14 cellular contexts compared by ENCODE assay signal in the genomic region with DNA sequence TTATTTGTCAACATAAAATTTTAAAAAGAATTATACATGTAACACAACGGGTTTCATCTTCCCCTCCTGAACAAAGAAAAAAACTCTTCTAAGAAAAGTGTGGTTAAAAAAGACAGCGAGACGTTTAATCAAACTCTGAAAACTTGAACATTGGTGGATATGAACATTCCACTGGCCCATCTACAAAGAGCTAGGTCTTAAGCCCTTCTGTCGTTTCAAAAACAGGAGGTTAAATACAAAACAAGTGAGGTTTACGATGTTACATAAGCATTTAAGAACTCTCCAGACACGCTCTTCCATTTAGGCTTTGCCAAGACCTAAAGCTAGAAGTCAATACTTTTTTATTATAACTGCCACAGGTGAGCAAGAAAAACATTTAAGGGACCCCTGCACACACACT. TPM values are rescaled to one million over a fixed set of nuclear protein-coding genes. Genes with fewer than 3 reads are reported as not detected.
A peak's percentile ranks its signal among the peaks of the same experiment; 100 is the strongest.
DNase-seq lines count a peak whose midpoint lies in the region; ATAC-seq, FAIRE-seq and TF ChIP-seq lines count a peak whose summit lies in the region.
"Had no signal": no experiment of that assay in that cellular context is flagged by ENCODE, and none has a peak within 500 bp of the region (broad histone marks: within the 10 kb centered on the region; RNA-seq: fewer than 3 reads in every experiment).

No MANE protein-coding gene starts in this region.

- no peaks in the 10 kb centered on the region for H3K36me3 ChIP-seq in CD8-positive, alpha-beta T cell (ENCODE audit: insufficient read depth, low read length)
- H3K36me3 ChIP-seq in naive thymus-derived CD4-positive, alpha-beta T cell (ENCODE audit: control insufficient read depth in 2 of 3, insufficient read depth in 3 of 3, low read length in 3 of 3) = no peaks in the 10 kb centered on the region
- H3K36me3 ChIP-seq: BLaER1 treated with 17β-estradiol and CSF1 and Interleukin-3, amounts not matched to agents 10 nM and 100 nM had no signal

- H3K9me3 Mint-ChIP-seq in activated CD8-positive, alpha-beta T cell treated with anti-CD3 and anti-CD28 coated beads for 36 hours = no peaks in the 10 kb centered on the region
- no peaks in the 10 kb centered on the region for H3K9me3 Mint-ChIP-seq in activated CD8-positive, alpha-beta T cell treated with anti-CD3 and anti-CD28 coated beads, Interleukin-2, amount 10 ng/mL, durations not matched to agents 7 days and 5 days (ENCODE audit: insufficient read depth)
- no peaks in the 10 kb centered on the region for H3K9me3 Mint-ChIP-seq in CD8-positive, alpha-beta T cell
- H3K9me3 Mint-ChIP-seq in naive thymus-derived CD4-positive, alpha-beta T cell = no peaks in the 10 kb centered on the region
- H3K9me3 Mint-ChIP-seq: CD4-positive, CD25-positive, alpha-beta regulatory T cell had no signal

- H3K9me3 ChIP-seq in CD8-positive, alpha-beta T cell (ENCODE audit: low read length) = no peaks in the 10 kb centered on the region
- H3K9me3 ChIP-seq in naive thymus-derived CD4-positive, alpha-beta T cell (ENCODE audit: control insufficient read depth in 2 of 3, low read length in 3 of 3) = no peaks in the 10 kb centered on the region

- no peak overlapping the region for H3K4me3 ChIP-seq in CD8-positive, alpha-beta T cell (ENCODE audit: low read depth, low read length)
- H3K4me3 ChIP-seq in naive thymus-derived CD4-positive, alpha-beta T cell (ENCODE audit: low read length) = no peak overlapping the region
- H3K4me3 ChIP-seq: BLaER1 treated with 17β-estradiol and CSF1 and Interleukin-3, amounts not matched to agents 10 nM and 100 nM had no signal

- POLR2A ChIA-PET in activated CD8-positive, alpha-beta T cell treated with anti-CD3 and anti-CD28 coated beads for 36 hours (lab: Charles Lee) = interaction anchor here (0.9 to 1.2 kb wide), 3 partner anchors 12 to 57 kb away, joined by 3 read pairs; no protein-coding TSS in a partner anchor
- POLR2A ChIA-PET in activated CD8-positive, alpha-beta T cell treated with anti-CD3 and anti-CD28 coated beads, Interleukin-2, amount 10 ng/mL, durations not matched to agents 7 days and 5 days (lab: Charles Lee) = interaction anchor here (1.2 kb wide), 1 partner anchor 14 kb away, joined by 3 read pairs; no protein-coding TSS in a partner anchor
- POLR2A ChIA-PET in CD8-positive, alpha-beta T cell (lab: Charles Lee) = interaction anchor here (1.7 kb wide), 1 partner anchor 9 kb away, joined by 4 read pairs; no protein-coding TSS in a partner anchor
- POLR2A ChIA-PET in naive thymus-derived CD4-positive, alpha-beta T cell (lab: Charles Lee) = interaction anchor here (0.7 to 7.3 kb wide), 4 partner anchors 9 to 62 kb away, joined by 3 to 47 read pairs (median 4); no protein-coding TSS in a partner anchor

- DNase-seq in activated CD8-positive, alpha-beta T cell treated with anti-CD3 and anti-CD28 coated beads for 36 hours = no peak
- DNase-seq in activated CD8-positive, alpha-beta T cell treated with anti-CD3 and anti-CD28 coated beads, Interleukin-2, amount 10 ng/mL, durations not matched to agents 7 days and 5 days = no peak
- no peak for DNase-seq in CD8-positive, alpha-beta T cell
- DNase-seq in H54 (ENCODE audit: insufficient read length, low spot score) (no peak), sciatic nerve (ENCODE audit: low spot score) (no peak)
- DNase-seq in naive thymus-derived CD4-positive, alpha-beta T cell = peak in 5 of 9 donors; percentile 28 to 54 (median 39)
- DNase-seq in stimulated activated CD4-positive, alpha-beta T cell treated with anti-CD3 and anti-CD28 coated beads, Interleukin-2, amount 100 ng/mL, for 24 hours = no peak
- DNase-seq: ACHN; CD4-positive, CD25-positive, alpha-beta regulatory T cell; DMS153; GF-D8 had no signal

- no peak for TF ChIP-seq CTCF in activated CD8-positive, alpha-beta T cell treated with anti-CD3 and anti-CD28 coated beads for 36 hours (IDR thresholded peaks at IDR 0.05)
- TF ChIP-seq CTCF in CD8-positive, alpha-beta T cell (IDR thresholded peaks at IDR 0.05) = no peak

- no peak overlapping the region for H3K4me3 Mint-ChIP-seq in activated CD8-positive, alpha-beta T cell treated with anti-CD3 and anti-CD28 coated beads for 36 hours
- no peak overlapping the region for H3K4me3 Mint-ChIP-seq in activated CD8-positive, alpha-beta T cell treated with anti-CD3 and anti-CD28 coated beads, Interleukin-2, amount 10 ng/mL, durations not matched to agents 7 days and 5 days
- H3K4me3 Mint-ChIP-seq in CD8-positive, alpha-beta T cell = peak overlapping the region; percentile 5
- H3K4me3 Mint-ChIP-seq in naive thymus-derived CD4-positive, alpha-beta T cell = peak overlapping the region in 9 of 10 donors; percentile 3 to 65 (median 33)
- H3K4me3 Mint-ChIP-seq: CD4-positive, CD25-positive, alpha-beta regulatory T cell had no signal

- TF ChIP-seq POLR2A in H54 (IDR thresholded peaks at IDR 0.05; ENCODE audit: low read depth, low read length) = no peak

- ATAC-seq in activated CD8-positive, alpha-beta T cell treated with anti-CD3 and anti-CD28 coated beads for 36 hours = no peak
- ATAC-seq in activated CD8-positive, alpha-beta T cell treated with anti-CD3 and anti-CD28 coated beads, Interleukin-2, amount 10 ng/mL, durations not matched to agents 7 days and 5 days = no peak
- peak; percentile 57 for ATAC-seq in CD8-positive, alpha-beta T cell
- no peak for ATAC-seq in naive thymus-derived CD4-positive, alpha-beta T cell
- ATAC-seq in sciatic nerve (no peak), GM21360 (IDR thresholded peaks at IDR 0.05; ENCODE audit: unreplicated experiment) (no peak)
- ATAC-seq: HCT116 had no signal

- FAIRE-seq in H54 (lab: Jason Lieb, UNC) = peak; percentile 90

- H3K27ac Mint-ChIP-seq in activated CD8-positive, alpha-beta T cell treated with anti-CD3 and anti-CD28 coated beads for 36 hours = peak overlapping the region; percentile 22
- no peak overlapping the region for H3K27ac Mint-ChIP-seq in activated CD8-positive, alpha-beta T cell treated with anti-CD3 and anti-CD28 coated beads, Interleukin-2, amount 10 ng/mL, durations not matched to agents 7 days and 5 days
- peak overlapping the region; percentile 81 for H3K27ac Mint-ChIP-seq in CD8-positive, alpha-beta T cell
- peak overlapping the region in 8 of 9 donors; percentile 36 to 91 (median 76) for H3K27ac Mint-ChIP-seq in naive thymus-derived CD4-positive, alpha-beta T cell
- H3K27ac Mint-ChIP-seq: CD4-positive, CD25-positive, alpha-beta regulatory T cell had no signal

- intact Hi-C loops in activated CD8-positive, alpha-beta T cell treated with anti-CD3 and anti-CD28 coated beads for 36 hours (cut with micrococcal nuclease) = loop anchor here (5.0 kb wide), 1 partner anchor 40 kb away; no protein-coding TSS in a partner anchor
- intact Hi-C loops in CD8-positive, alpha-beta T cell (cut with DNase I, micrococcal nuclease) = loop anchor here in 1 of 2 experiments (5.0 kb wide), 1 partner anchor 40 kb away; no protein-coding TSS in a partner anchor
- intact Hi-C loops in naive thymus-derived CD4-positive, alpha-beta T cell (cut with micrococcal nuclease) = loop anchor here (1.0 to 5.0 kb wide), 2 partner anchors 8 to 40 kb away; no protein-coding TSS in a partner anchor
- intact Hi-C loops in sciatic nerve (cut with DNase I) = no loop called here

- H3K27ac ChIP-seq in CD8-positive, alpha-beta T cell (ENCODE audit: low read depth, low read length) = no peak overlapping the region
- peak overlapping the region; percentile 32 for H3K27ac ChIP-seq in naive thymus-derived CD4-positive, alpha-beta T cell (ENCODE audit: low read depth, low read length)
- H3K27ac ChIP-seq: BLaER1 treated with 17β-estradiol and CSF1 and Interleukin-3, amounts not matched to agents 10 nM and 100 nM had no signal

- H3K4me1 Mint-ChIP-seq in activated CD8-positive, alpha-beta T cell treated with anti-CD3 and anti-CD28 coated beads for 36 hours (ENCODE audit: low read depth) = peaks cover 77% of the 10 kb centered on the region
- H3K4me1 Mint-ChIP-seq in activated CD8-positive, alpha-beta T cell treated with anti-CD3 and anti-CD28 coated beads, Interleukin-2, amount 10 ng/mL, durations not matched to agents 7 days and 5 days (ENCODE audit: low read depth) = peaks cover 23% of the 10 kb centered on the region
- peaks cover 68% of the 10 kb centered on the region for H3K4me1 Mint-ChIP-seq in CD8-positive, alpha-beta T cell (ENCODE audit: low read depth)
- peaks cover 24 to 90% (median 82%) of the 10 kb centered on the region in 7 donors for H3K4me1 Mint-ChIP-seq in naive thymus-derived CD4-positive, alpha-beta T cell

- H3K27me3 Mint-ChIP-seq in activated CD8-positive, alpha-beta T cell treated with anti-CD3 and anti-CD28 coated beads for 36 hours = no peaks in the 10 kb centered on the region
- H3K27me3 Mint-ChIP-seq in activated CD8-positive, alpha-beta T cell treated with anti-CD3 and anti-CD28 coated beads, Interleukin-2, amount 10 ng/mL, durations not matched to agents 7 days and 5 days (ENCODE audit: low read depth) = no peaks in the 10 kb centered on the region
- no peaks in the 10 kb centered on the region for H3K27me3 Mint-ChIP-seq in CD8-positive, alpha-beta T cell (ENCODE audit: low read depth)
- H3K27me3 Mint-ChIP-seq in naive thymus-derived CD4-positive, alpha-beta T cell = no peaks in the 10 kb centered on the region
- H3K27me3 Mint-ChIP-seq: CD4-positive, CD25-positive, alpha-beta regulatory T cell had no signal

- H3K36me3 Mint-ChIP-seq in activated CD8-positive, alpha-beta T cell treated with anti-CD3 and anti-CD28 coated beads for 36 hours (ENCODE audit: low read depth) = peaks cover 6% of the 10 kb centered on the region
- H3K36me3 Mint-ChIP-seq in activated CD8-positive, alpha-beta T cell treated with anti-CD3 and anti-CD28 coated beads, Interleukin-2, amount 10 ng/mL, durations not matched to agents 7 days and 5 days (ENCODE audit: low read depth) = peaks cover 16% of the 10 kb centered on the region
- peaks cover 6% of the 10 kb centered on the region for H3K36me3 Mint-ChIP-seq in CD8-positive, alpha-beta T cell
- peaks cover 0 to 19% (median 4%) of the 10 kb centered on the region in 5 donors for H3K36me3 Mint-ChIP-seq in naive thymus-derived CD4-positive, alpha-beta T cell

- CTCF ChIA-PET in activated CD8-positive, alpha-beta T cell treated with anti-CD3 and anti-CD28 coated beads for 36 hours (lab: Charles Lee) = no interaction called here
- CTCF ChIA-PET in activated CD8-positive, alpha-beta T cell treated with anti-CD3 and anti-CD28 coated beads, Interleukin-2, amount 10 ng/mL, durations not matched to agents 7 days and 5 days (lab: Charles Lee) = no interaction called here
- CTCF ChIA-PET in CD8-positive, alpha-beta T cell (lab: Charles Lee) = interaction anchor here (0.8 to 1.5 kb wide), 4 partner anchors 13 to 189 kb away, joined by 3 to 4 read pairs (median 3); no protein-coding TSS in a partner anchor
- CTCF ChIA-PET in naive thymus-derived CD4-positive, alpha-beta T cell (lab: Charles Lee) = interaction anchor here (1.7 kb wide), 1 partner anchor 11 kb away, joined by 3 read pairs; no protein-coding TSS in a partner anchor

- H3K4me1 ChIP-seq in CD8-positive, alpha-beta T cell (ENCODE audit: insufficient read depth, low read length) = peaks cover 20% of the 10 kb centered on the region
- peaks cover 3 to 11% of the 10 kb centered on the region in 2 donors for H3K4me1 ChIP-seq in naive thymus-derived CD4-positive, alpha-beta T cell (ENCODE audit: control insufficient read depth in 2 of 2, insufficient read depth in 2 of 2, low read length in 2 of 2)

- H3K27me3 ChIP-seq in CD8-positive, alpha-beta T cell (ENCODE audit: insufficient read depth, low read length) = no peaks in the 10 kb centered on the region
- no peaks in the 10 kb centered on the region for H3K27me3 ChIP-seq in naive thymus-derived CD4-positive, alpha-beta T cell (ENCODE audit: control insufficient read depth in 2 of 2, insufficient read depth in 2 of 2, low read length in 2 of 2)
- H3K27me3 ChIP-seq: BLaER1 treated with 17β-estradiol and CSF1 and Interleukin-3, amounts not matched to agents 10 nM and 100 nM had no signal

RNA-seq across cellular contexts. Expression of gene DOCK9, which starts 9.4 kb away (rescaled TPM):
- total RNA-seq in activated CD8-positive, alpha-beta T cell treated with anti-CD3 and anti-CD28 coated beads for 36 hours = 10 to 100 TPM; 33.4 to 36.9 TPM
- 100 to 1,000 TPM in 1 of 2 experiments, 10 to 100 TPM in 1; 92.4 to 100 TPM for total RNA-seq in activated CD8-positive, alpha-beta T cell treated with anti-CD3 and anti-CD28 coated beads, Interleukin-2, amount 10 ng/mL, durations not matched to agents 7 days and 5 days
- total RNA-seq in CD8-positive, alpha-beta T cell = 10 to 100 TPM; 66.3 to 75.5 TPM
- total RNA-seq in naive thymus-derived CD4-positive, alpha-beta T cell = 100 to 1,000 TPM in 4 of 5 experiments, 10 to 100 TPM in 1; 75.1 to 214 (median 128) TPM
- 10 to 100 TPM; 22.2 to 40.2 TPM for polyA plus RNA-seq in naive thymus-derived CD4-positive, alpha-beta T cell
- 204 TPM for total RNA-seq in sciatic nerve

Comparison
In these comparisons a context has a peak if more than half of its experiments do, and no peak if none do; other contexts are left out.
1. DNase-seq: peak in naive thymus-derived CD4-positive, alpha-beta T cell (5 of 9); none in activated CD8-positive, alpha-beta T cell treated with anti-CD3 and anti-CD28 coated beads for 36 hours (single experiment), activated CD8-positive, alpha-beta T cell treated with anti-CD3 and anti-CD28 coated beads, Interleukin-2, amount 10 ng/mL, durations not matched to agents 7 days and 5 days (single experiment), CD8-positive, alpha-beta T cell (0 of 7), H54 (single experiment), sciatic nerve (single experiment) and stimulated activated CD4-positive, alpha-beta T cell treated with anti-CD3 and anti-CD28 coated beads, Interleukin-2, amount 100 ng/mL, for 24 hours (0 of 2).
2. H3K4me3 Mint-ChIP-seq: peak in CD8-positive, alpha-beta T cell (single experiment) and naive thymus-derived CD4-positive, alpha-beta T cell (9 of 10); none in activated CD8-positive, alpha-beta T cell treated with anti-CD3 and anti-CD28 coated beads for 36 hours (single experiment) and activated CD8-positive, alpha-beta T cell treated with anti-CD3 and anti-CD28 coated beads, Interleukin-2, amount 10 ng/mL, durations not matched to agents 7 days and 5 days (single experiment).
3. CTCF ChIA-PET loops: an anchor here in CD8-positive, alpha-beta T cell (0.8 to 1.5 kb wide) and naive thymus-derived CD4-positive, alpha-beta T cell (1.7 kb wide); none called in activated CD8-positive, alpha-beta T cell treated with anti-CD3 and anti-CD28 coated beads for 36 hours and activated CD8-positive, alpha-beta T cell treated with anti-CD3 and anti-CD28 coated beads, Interleukin-2, amount 10 ng/mL, durations not matched to agents 7 days and 5 days.